ENCODE assay signal across 29 cellular contexts in the genomic region with DNA sequence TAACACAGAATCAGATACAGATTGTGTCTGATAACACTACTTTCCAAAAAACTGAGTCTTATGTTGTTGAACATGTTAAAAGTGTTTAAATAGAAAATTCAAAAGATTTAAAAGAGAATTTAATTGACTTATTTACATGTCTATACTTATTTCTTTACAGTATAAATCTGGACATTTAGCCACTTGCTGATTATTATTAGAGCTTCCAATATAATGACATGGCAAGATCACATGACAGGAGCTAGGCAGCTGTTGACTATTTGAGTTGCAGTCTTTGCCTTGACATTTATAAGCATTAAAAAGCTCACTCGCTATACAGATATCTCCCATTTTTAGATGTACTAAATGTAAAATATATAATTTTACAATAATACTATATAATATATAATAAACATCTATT. TPM values are rescaled to one million over a fixed set of nuclear protein-coding genes. Genes with fewer than 3 reads are reported as not detected.
DNase-seq lines count a peak whose midpoint lies in the region; FAIRE-seq lines count a peak whose summit lies in the region.
"Had no signal": no experiment of that assay in that cellular context is flagged by ENCODE, and none has a peak within 500 bp of the region (broad histone marks: within the 10 kb centered on the region; RNA-seq: fewer than 3 reads in every experiment).

No MANE protein-coding gene starts in this region.

- peak; percentile 30 for FAIRE-seq in small intestine (lab: Jason Lieb, UNC)
- FAIRE-seq: A204.1, G401.6, GM12891, GM19239 had no signal

- no peak overlapping the region for H2BK120ac ChIP-seq in trophoblast cell (ENCODE audit: insufficient read depth, low read length, poor library complexity)

- no peak overlapping the region for H2BK5ac ChIP-seq in trophoblast cell (ENCODE audit: low read depth, low read length, poor library complexity)

- no peak overlapping the region for H3K4me2 ChIP-seq in trophoblast cell (ENCODE audit: low read length)
- H3K4me2 ChIP-seq: BLaER1 had no signal

- H3K18ac ChIP-seq in trophoblast cell (ENCODE audit: low read length) = no peak overlapping the region

- in situ Hi-C loops in G401 (cut with HindIII; ENCODE audit: low sequenced_read_pairs) = no loop called here

- H2AFZ ChIP-seq in trophoblast cell (ENCODE audit: insufficient read depth, low read length, poor library complexity) = no peak overlapping the region

- H3K79me2 ChIP-seq in trophoblast cell (ENCODE audit: control insufficient read depth, insufficient read depth, low read length, poor library complexity) = no peaks in the 10 kb centered on the region

- no peak overlapping the region for H3K14ac ChIP-seq in trophoblast cell (ENCODE audit: low read length)

- no peak overlapping the region for H3K4me3 ChIP-seq in small intestine (ENCODE audit: low read depth in 1 of 2, low read length in 2 of 2)
- no peak overlapping the region for H3K4me3 ChIP-seq in trophoblast cell (ENCODE audit: low read depth, low read length)
- H3K4me3 ChIP-seq: BLaER1 had no signal

- no peak overlapping the region for H3K4ac ChIP-seq in trophoblast cell (ENCODE audit: low read depth, low read length)

- H3K4me1 ChIP-seq in small intestine (ENCODE audit: control insufficient read depth in 2 of 2, insufficient read depth in 1 of 2, low read depth in 1 of 2, low read length in 1 of 2) (no peaks in the 10 kb centered on the region), trophoblast cell (ENCODE audit: control insufficient read depth in 1 of 2, insufficient read depth in 2 of 2, low read length in 2 of 2) (no peaks in the 10 kb centered on the region)
- H3K4me1 ChIP-seq: BE2C, BLaER1 had no signal

- H2BK12ac ChIP-seq in trophoblast cell (ENCODE audit: low read length) = no peak overlapping the region

- 87 to 97% (median 96%) methylated on average over 1 of the region's 1 CpG for WGBS in small intestine, 3 donors
- WGBS in trophoblast cell (ENCODE audit: extremely low coverage, insufficient coverage, insufficient read length) = no CpG with 5 or more reads among the region's 1 CpG

- peak; percentile 26 for DNase-seq in inferior parietal cortex (ENCODE audit: extremely low spot score)
- DNase-seq in pons (ENCODE audit: low spot score) = peak; percentile 50
- DNase-seq in small intestine = no peak
- no peak for DNase-seq in T-helper 9 cell
- no peak for DNase-seq in HUDEP-2 (lab: John Stamatoyannopoulos, UW; ENCODE audit: unreplicated experiment in 76 of 76)
- DNase-seq in trophoblast cell = no peak
- DNase-seq in G401 (ENCODE audit: low spot score) = no peak
- DNase-seq: 8988T; ACHN; BE2C; C1 segment of cervical spinal cord; CD4-positive, alpha-beta memory T cell; CD4-positive, CD25-positive, alpha-beta regulatory T cell; CD8-positive, alpha-beta memory T cell; COR-L47; DMS 273 treated with DMSO at 0.1 percent for 48 hours; DMS153; DMS53; DMS79; DND-41; EL; GF-D8 had no signal

- H4K8ac ChIP-seq in trophoblast cell (ENCODE audit: low read depth, low read length) = no peak overlapping the region

- H3K27me3 ChIP-seq in small intestine (ENCODE audit: control insufficient read depth in 2 of 2, insufficient read depth in 2 of 2, low read length in 2 of 2) (peaks cover 0 to 5% of the 10 kb centered on the region in 2 donors), trophoblast cell (ENCODE audit: insufficient read depth, low read length) (peaks cover 6% of the 10 kb centered on the region)

- no peaks in the 10 kb centered on the region for H3K9me3 ChIP-seq in small intestine (ENCODE audit: control insufficient read depth, low read depth)
- no peaks in the 10 kb centered on the region for H3K9me3 ChIP-seq in trophoblast cell (ENCODE audit: insufficient read depth, low read depth, low read length)
- H3K9me3 ChIP-seq: BE2C had no signal

- H4K12ac ChIP-seq in trophoblast cell (ENCODE audit: low read depth, low read length) = no peak overlapping the region

- H3K36me3 ChIP-seq in small intestine (ENCODE audit: control insufficient read depth in 2 of 2, insufficient read depth in 2 of 2, low read length in 2 of 2) = no peaks in the 10 kb centered on the region
- no peaks in the 10 kb centered on the region for H3K36me3 ChIP-seq in trophoblast cell (ENCODE audit: control insufficient read depth in 1 of 2, insufficient read depth in 2 of 2, low read length in 2 of 2)
- H3K36me3 ChIP-seq: BE2C, BLaER1 had no signal

- H3K9ac ChIP-seq in trophoblast cell (ENCODE audit: low read length) = no peak overlapping the region
- H3K9ac ChIP-seq: BLaER1 had no signal

- no peaks in the 10 kb centered on the region for H3K79me1 ChIP-seq in trophoblast cell (ENCODE audit: low read length)

- no peak overlapping the region for H2AK5ac ChIP-seq in trophoblast cell (ENCODE audit: low read length)

- H3K27ac ChIP-seq in small intestine (ENCODE audit: low read depth in 1 of 2, low read length in 1 of 2) (no peak overlapping the region), trophoblast cell (ENCODE audit: low read depth, low read length) (no peak overlapping the region)
- H3K27ac ChIP-seq: BLaER1 had no signal

- no peak overlapping the region for H4K91ac ChIP-seq in trophoblast cell (ENCODE audit: low read depth, low read length)

- no peak overlapping the region for H3K23ac ChIP-seq in trophoblast cell (ENCODE audit: low read length)

RNA-seq across cellular contexts. Expression of a gene that starts 6.4 kb away (rescaled TPM):
- 1 to 10 TPM in 1 of 3 donors, not detected in 2; 2.0 TPM for polyA plus RNA-seq in small intestine
- polyA plus RNA-seq in trophoblast cell (2013) = 0.24 and 0.29 TPM in 2 replicates
- total RNA-seq in G401 (2014; rRNA removed; shearing (Covaris generic)) = not detected in 2 replicates
- total RNA-seq: CD4-positive, alpha-beta memory T cell; CD4-positive, CD25-positive, alpha-beta regulatory T cell; CD8-positive, alpha-beta memory T cell; Daoy had no signal
- polyA plus RNA-seq: CD14-positive monocyte; CD4-positive, alpha-beta memory T cell; CD4-positive, CD25-positive, alpha-beta regulatory T cell; CD8-positive, alpha-beta memory T cell had no signal

Comparison
In these comparisons a context has a peak if more than half of its experiments do, and no peak if none do; other contexts are left out.
1. DNase-seq: peak in inferior parietal cortex (single experiment) and pons (single experiment); none in small intestine (single experiment), T-helper 9 cell (single experiment), HUDEP-2 (0 of 76), trophoblast cell (0 of 2) and G401 (single experiment).